14 cellular contexts compared by ENCODE assay signal in genomic region chr2:54073796-54074195, GRCh38. TPM values are rescaled to one million over a fixed set of nuclear protein-coding genes. Genes with fewer than 3 reads are reported as not detected.
A peak's percentile ranks its signal among the peaks of the same experiment; 100 is the strongest.
DNase-seq lines count a peak whose midpoint lies in the region; ATAC-seq and TF ChIP-seq lines count a peak whose summit lies in the region.
"Had no signal": no experiment of that assay in that cellular context is flagged by ENCODE, and none has a peak within 500 bp of the region (broad histone marks: within the 10 kb centered on the region; RNA-seq: fewer than 3 reads in every experiment).

No MANE protein-coding gene starts in this region.

- H3K4me2 ChIP-seq in OCI-LY7 (ENCODE audit: low read length) = no peak overlapping the region
- H3K4me2 ChIP-seq: BLaER1, neural progenitor cell had no signal

- H3K4me1 ChIP-seq in suprapubic skin (no peaks in the 10 kb centered on the region), OCI-LY7 (ENCODE audit: insufficient read depth, low read length, poor library complexity, severe bottlenecking) (no peaks in the 10 kb centered on the region), psoas muscle (peaks cover 9% of the 10 kb centered on the region)
- H3K4me1 ChIP-seq: BLaER1, neural progenitor cell had no signal

- no peaks in the 10 kb centered on the region for H3K36me3 ChIP-seq in suprapubic skin
- no peaks in the 10 kb centered on the region for H3K36me3 ChIP-seq in OCI-LY7 (ENCODE audit: insufficient read depth, low read length)
- no peaks in the 10 kb centered on the region for H3K36me3 ChIP-seq in psoas muscle (ENCODE audit: insufficient read depth in 1 of 2, low read depth in 1 of 2)
- H3K36me3 ChIP-seq: BLaER1, neural progenitor cell had no signal

- intact Hi-C loops in OCI-LY7 (cut with micrococcal nuclease; ENCODE audit: unreplicated experiment) (no loop called here), psoas muscle (cut with DNase I) (no loop called here)

- no peaks in the 10 kb centered on the region for H4K20me1 ChIP-seq in OCI-LY7 (ENCODE audit: insufficient read depth, low read length)
- H4K20me1 ChIP-seq: BLaER1 had no signal

- H3K27ac ChIP-seq in suprapubic skin (no peak overlapping the region), OCI-LY7 (ENCODE audit: low read depth, low read length, poor library complexity, severe bottlenecking) (no peak overlapping the region), psoas muscle (no peak overlapping the region)
- H3K27ac ChIP-seq: BLaER1, neural progenitor cell had no signal

- TF ChIP-seq POLR2A in suprapubic skin (IDR thresholded peaks at IDR 0.05) = no peak

- no peak overlapping the region for H2AFZ ChIP-seq in OCI-LY7 (ENCODE audit: low read length)
- H2AFZ ChIP-seq: neural progenitor cell had no signal

- H3K79me2 ChIP-seq in OCI-LY7 (ENCODE audit: insufficient read depth, low read depth, low read length) = no peaks in the 10 kb centered on the region

- no TSS peak for BruUV-seq in OCI-LY7 (replicated peaks; lab: Mats Ljungman, UMichigan)

- peak; percentile 81 for ATAC-seq in GM19438 (IDR thresholded peaks at IDR 0.05; ENCODE audit: low read depth, unreplicated experiment)
- ATAC-seq in HG03521 (IDR thresholded peaks at IDR 0.05; ENCODE audit: unreplicated experiment) = peak; percentile 69
- ATAC-seq in psoas muscle = no peak

- POLR2A ChIA-PET in OCI-LY7 (lab: Charles Lee) = interaction anchor here (0.6 kb wide), 1 partner anchor 88 kb away, joined by 3 read pairs; no protein-coding TSS in a partner anchor

- H3K27me3 ChIP-seq in suprapubic skin (no peaks in the 10 kb centered on the region), psoas muscle (ENCODE audit: insufficient read depth in 3 of 3, low read length in 2 of 3) (no peaks in the 10 kb centered on the region)
- H3K27me3 ChIP-seq: BLaER1, neural progenitor cell had no signal

- TF ChIP-seq CTCF in astrocyte of the cerebellum (IDR thresholded peaks at IDR 0.05; ENCODE audit: low read depth, low read length, missing control alignments) (no peak), suprapubic skin (IDR thresholded peaks at IDR 0.05) (no peak), OCI-LY7 (conservative IDR thresholded peaks at IDR 0.05; ENCODE audit: low read length) (no peak), psoas muscle (IDR thresholded peaks at IDR 0.05) (no peak)

- 54% methylated on average over 1 of the region's 1 CpG for WGBS in suprapubic skin
- 92 to 98% (median 94%) methylated on average over 1 of the region's 1 CpG for WGBS in psoas muscle, 3 donors

- CTCF ChIA-PET in OCI-LY7 (lab: Charles Lee; ENCODE audit: unreplicated experiment) = no interaction called here

- H3K4me3 ChIP-seq in astrocyte of the cerebellum (ENCODE audit: low read depth, low read length) = no peak overlapping the region
- no peak overlapping the region for H3K4me3 ChIP-seq in suprapubic skin
- no peak overlapping the region for H3K4me3 ChIP-seq in OCI-LY7 (ENCODE audit: low read depth, low read length, poor library complexity, severe bottlenecking)
- no peak overlapping the region for H3K4me3 ChIP-seq in psoas muscle
- H3K4me3 ChIP-seq: BLaER1, neural progenitor cell had no signal

- peak; percentile 9 for DNase-seq in ACHN
- peak; percentile 35 for DNase-seq in astrocyte of the cerebellum (ENCODE audit: low read depth)
- DNase-seq in suprapubic skin (ENCODE audit: low spot score in 2 of 2) = no peak
- DNase-seq in cerebellar cortex (ENCODE audit: low spot score) = no peak
- DNase-seq in OCI-LY7 (ENCODE audit: low spot score) = no peak
- no peak for DNase-seq in psoas muscle
- DNase-seq: activated gamma-delta T cell treated with Interleukin-2 at 50 U/mL for 16 hours; endodermal cell; stimulated activated CD4-positive, alpha-beta T cell treated with anti-CD3 and anti-CD28 coated beads, Interleukin-4, amount 100 ng/mL, for 1 hour; T1000 had no signal

- in situ Hi-C loops in ACHN (cut with HindIII; ENCODE audit: low pct_ligation_motif_present, low pct_unique_long_range_greater_than_20kb, low sequenced_read_pairs) (no loop called here), astrocyte of the cerebellum (cut with HindIII; ENCODE audit: low sequenced_read_pairs) (no loop called here)

- H3K9me2 ChIP-seq in OCI-LY7 (ENCODE audit: insufficient read depth, low read length) = no peaks in the 10 kb centered on the region

- no peaks in the 10 kb centered on the region for H3K9me3 ChIP-seq in suprapubic skin
- peaks cover 13% of the 10 kb centered on the region; the same call in 1 of the 2 replicates for H3K9me3 ChIP-seq in OCI-LY7 (ENCODE audit: low read length)
- no peaks in the 10 kb centered on the region for H3K9me3 ChIP-seq in psoas muscle
- H3K9me3 ChIP-seq: BLaER1 had no signal

- no peak for TF ChIP-seq EP300 in suprapubic skin (IDR thresholded peaks at IDR 0.05)

RNA-seq across cellular contexts. Expression of gene ACYP2, which starts 41.6 kb away (rescaled TPM):
- total RNA-seq in suprapubic skin = 10 to 100 TPM in 3 of 4 donors, 1 to 10 TPM in 1; 9.1 to 20.2 (median 14.2) TPM
- 17.9 and 18.7 TPM in 2 replicates for total RNA-seq in OCI-LY7 (2014; rRNA removed; shearing (Covaris generic))
- total RNA-seq in OCI-LY7 (2022) = 18.5 and 20.6 TPM in 2 replicates
- total RNA-seq in psoas muscle = 100 to 1,000 TPM in 2 of 4 donors, 10 to 100 TPM in 2; 74.6 to 112 (median 93.5) TPM
- polyA plus RNA-seq in psoas muscle = 100 to 1,000 TPM in 2 of 3 donors, 10 to 100 TPM in 1; 73.5 to 231 (median 137) TPM

Comparison
In these comparisons a context has a peak if more than half of its experiments do, and no peak if none do; other contexts are left out.
1. DNase-seq: peak in ACHN (single experiment) and astrocyte of the cerebellum (single experiment); none in suprapubic skin (0 of 2), cerebellar cortex (single experiment), OCI-LY7 (single experiment) and psoas muscle (0 of 2).
2. ATAC-seq: peak in GM19438 (single experiment) and HG03521 (single experiment); none in psoas muscle (0 of 4).